Comparison of ENCODE assay signal across 8 cellular contexts in the genomic region with DNA sequence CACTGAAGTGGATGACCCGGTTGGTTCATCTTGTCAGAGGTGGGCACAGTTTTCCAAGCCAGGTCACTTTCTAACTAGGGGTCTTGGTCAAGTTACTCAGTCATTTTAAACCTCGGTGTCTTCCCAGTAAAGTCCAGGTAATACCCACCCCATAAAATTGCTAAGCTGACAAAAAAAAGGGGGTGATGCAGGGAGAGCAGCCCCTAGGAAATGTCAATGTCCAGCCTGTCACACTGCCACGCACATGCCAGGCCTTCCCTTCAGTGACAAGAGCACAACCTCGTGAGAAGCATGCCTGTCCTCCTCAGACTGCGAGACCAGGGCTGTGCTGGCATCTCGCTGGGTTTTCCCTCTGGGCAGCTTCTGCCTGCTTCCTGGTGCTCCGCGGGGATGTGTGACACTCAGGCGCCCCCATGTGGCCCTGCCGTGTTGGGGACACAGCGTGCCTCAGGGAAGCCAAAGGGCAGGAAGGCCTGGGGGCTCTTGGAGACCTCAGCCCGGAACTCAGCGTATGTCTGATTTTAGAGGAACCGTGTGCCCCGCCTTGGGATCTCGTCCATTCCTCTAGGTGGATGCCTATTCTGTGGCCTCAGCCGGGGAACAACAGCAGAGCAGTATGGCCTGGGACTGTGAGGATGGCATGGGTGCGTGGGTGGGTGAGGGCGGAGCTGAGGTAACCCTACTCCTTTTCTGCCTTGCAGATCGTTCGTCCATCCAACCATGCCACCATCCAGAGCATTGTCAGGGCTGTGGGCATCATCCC. TPM values are rescaled to one million over a fixed set of nuclear protein-coding genes. Genes with fewer than 3 reads are reported as not detected.
DNase-seq lines count a peak whose midpoint lies in the region; ATAC-seq, FAIRE-seq and TF ChIP-seq lines count a peak whose summit lies in the region.

No MANE protein-coding gene starts in this region.

- DNase-seq in AG08395 (ENCODE audit: low spot score) (peak; percentile 90), HTR-8/SVneo (ENCODE audit: insufficient read length, low spot score) (peak; percentile 85), RPMI7951 (ENCODE audit: low read depth) (peak; percentile 46), foreskin fibroblast (peak; percentile 45 to 84), nucleus accumbens (lab: John Stamatoyannopoulos, UW) (peak in 55 of 56 donors; percentile 14 to 89 (median 64)), superior temporal gyrus (ENCODE audit: extremely low spot score) (peak; percentile 87)
- peak; percentile 73 for DNase-seq in activated T-helper 9 cell treated with anti-CD3 and anti-CD28 coated beads, Interleukin-2, amount 50 U/mL, for 16 hours (ENCODE audit: low read depth)

- peak; percentile 91 for TF ChIP-seq CTCF in foreskin fibroblast (IDR thresholded peaks at IDR 0.05; ENCODE audit: low read depth, low read length)

- peak; percentile 63 for ATAC-seq in GM18508 (IDR thresholded peaks at IDR 0.05; ENCODE audit: insufficient read depth, unreplicated experiment)

- no peak for FAIRE-seq in HTR-8/SVneo (lab: Jason Lieb, UNC)

- no peak overlapping the region for H3K4me3 ChIP-seq in foreskin fibroblast (ENCODE audit: low read depth in 1 of 2, low read length in 2 of 2)

RNA-seq across cellular contexts. Expression of gene GDF2, which starts 10.2 kb away (rescaled TPM):
- total RNA-seq in RPMI7951 (2014; rRNA removed; shearing (Covaris generic)): not detected in 2 replicates

RNA-seq across cellular contexts. Expression of gene GDF10, which starts 12.1 kb away (rescaled TPM):
- total RNA-seq in RPMI7951 (2014; rRNA removed; shearing (Covaris generic)): not detected in 2 replicates

RNA-seq across cellular contexts. Expression of gene RBP3, which starts 36.1 kb away (rescaled TPM):
- not detected in 2 replicates for total RNA-seq in RPMI7951 (2014; rRNA removed; shearing (Covaris generic))
